1 cellular context compared by ENCODE assay signal in the genomic region with DNA sequence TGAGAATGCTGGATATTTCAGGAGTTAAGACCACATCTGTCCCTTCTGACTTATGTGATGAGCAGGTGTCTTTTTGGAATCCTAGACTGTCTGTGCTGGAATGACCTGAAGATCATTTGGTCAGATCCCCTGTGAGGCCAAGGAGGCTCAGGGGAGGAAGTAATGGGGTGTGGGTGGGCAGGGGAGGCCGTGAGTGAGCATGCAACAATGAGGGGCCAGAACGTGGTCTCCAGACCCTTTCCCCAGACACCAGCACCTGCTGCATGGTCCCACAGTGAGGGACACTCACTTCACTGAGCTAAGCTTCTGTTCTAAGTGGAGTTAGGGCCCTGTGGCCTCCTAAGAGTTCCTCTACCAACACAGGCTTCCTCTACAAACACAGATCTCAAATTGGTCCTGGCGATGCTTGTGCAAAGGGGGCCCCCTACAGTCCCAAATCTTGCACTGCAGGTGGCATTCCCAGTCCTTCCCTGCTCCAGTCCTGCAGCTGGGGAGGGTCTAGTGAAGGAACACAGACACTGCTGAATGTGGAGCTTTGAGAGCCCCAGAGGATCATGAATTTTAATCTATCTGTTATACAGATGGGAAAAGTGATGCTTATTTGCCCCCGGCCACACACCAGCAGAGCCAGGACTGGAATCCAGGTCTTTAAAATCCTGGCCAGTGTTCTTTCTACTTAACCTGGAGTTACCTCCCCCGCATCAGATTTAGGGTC.
TF ChIP-seq lines count a peak whose summit lies in the region.

No MANE protein-coding gene starts in this region.

TF ChIP-seq in GM23338, 12 proteins besides CTCF, POLR2A, EP300 and RAD21 (continued from another document):
- TF ChIP-seq, protein P1, sequence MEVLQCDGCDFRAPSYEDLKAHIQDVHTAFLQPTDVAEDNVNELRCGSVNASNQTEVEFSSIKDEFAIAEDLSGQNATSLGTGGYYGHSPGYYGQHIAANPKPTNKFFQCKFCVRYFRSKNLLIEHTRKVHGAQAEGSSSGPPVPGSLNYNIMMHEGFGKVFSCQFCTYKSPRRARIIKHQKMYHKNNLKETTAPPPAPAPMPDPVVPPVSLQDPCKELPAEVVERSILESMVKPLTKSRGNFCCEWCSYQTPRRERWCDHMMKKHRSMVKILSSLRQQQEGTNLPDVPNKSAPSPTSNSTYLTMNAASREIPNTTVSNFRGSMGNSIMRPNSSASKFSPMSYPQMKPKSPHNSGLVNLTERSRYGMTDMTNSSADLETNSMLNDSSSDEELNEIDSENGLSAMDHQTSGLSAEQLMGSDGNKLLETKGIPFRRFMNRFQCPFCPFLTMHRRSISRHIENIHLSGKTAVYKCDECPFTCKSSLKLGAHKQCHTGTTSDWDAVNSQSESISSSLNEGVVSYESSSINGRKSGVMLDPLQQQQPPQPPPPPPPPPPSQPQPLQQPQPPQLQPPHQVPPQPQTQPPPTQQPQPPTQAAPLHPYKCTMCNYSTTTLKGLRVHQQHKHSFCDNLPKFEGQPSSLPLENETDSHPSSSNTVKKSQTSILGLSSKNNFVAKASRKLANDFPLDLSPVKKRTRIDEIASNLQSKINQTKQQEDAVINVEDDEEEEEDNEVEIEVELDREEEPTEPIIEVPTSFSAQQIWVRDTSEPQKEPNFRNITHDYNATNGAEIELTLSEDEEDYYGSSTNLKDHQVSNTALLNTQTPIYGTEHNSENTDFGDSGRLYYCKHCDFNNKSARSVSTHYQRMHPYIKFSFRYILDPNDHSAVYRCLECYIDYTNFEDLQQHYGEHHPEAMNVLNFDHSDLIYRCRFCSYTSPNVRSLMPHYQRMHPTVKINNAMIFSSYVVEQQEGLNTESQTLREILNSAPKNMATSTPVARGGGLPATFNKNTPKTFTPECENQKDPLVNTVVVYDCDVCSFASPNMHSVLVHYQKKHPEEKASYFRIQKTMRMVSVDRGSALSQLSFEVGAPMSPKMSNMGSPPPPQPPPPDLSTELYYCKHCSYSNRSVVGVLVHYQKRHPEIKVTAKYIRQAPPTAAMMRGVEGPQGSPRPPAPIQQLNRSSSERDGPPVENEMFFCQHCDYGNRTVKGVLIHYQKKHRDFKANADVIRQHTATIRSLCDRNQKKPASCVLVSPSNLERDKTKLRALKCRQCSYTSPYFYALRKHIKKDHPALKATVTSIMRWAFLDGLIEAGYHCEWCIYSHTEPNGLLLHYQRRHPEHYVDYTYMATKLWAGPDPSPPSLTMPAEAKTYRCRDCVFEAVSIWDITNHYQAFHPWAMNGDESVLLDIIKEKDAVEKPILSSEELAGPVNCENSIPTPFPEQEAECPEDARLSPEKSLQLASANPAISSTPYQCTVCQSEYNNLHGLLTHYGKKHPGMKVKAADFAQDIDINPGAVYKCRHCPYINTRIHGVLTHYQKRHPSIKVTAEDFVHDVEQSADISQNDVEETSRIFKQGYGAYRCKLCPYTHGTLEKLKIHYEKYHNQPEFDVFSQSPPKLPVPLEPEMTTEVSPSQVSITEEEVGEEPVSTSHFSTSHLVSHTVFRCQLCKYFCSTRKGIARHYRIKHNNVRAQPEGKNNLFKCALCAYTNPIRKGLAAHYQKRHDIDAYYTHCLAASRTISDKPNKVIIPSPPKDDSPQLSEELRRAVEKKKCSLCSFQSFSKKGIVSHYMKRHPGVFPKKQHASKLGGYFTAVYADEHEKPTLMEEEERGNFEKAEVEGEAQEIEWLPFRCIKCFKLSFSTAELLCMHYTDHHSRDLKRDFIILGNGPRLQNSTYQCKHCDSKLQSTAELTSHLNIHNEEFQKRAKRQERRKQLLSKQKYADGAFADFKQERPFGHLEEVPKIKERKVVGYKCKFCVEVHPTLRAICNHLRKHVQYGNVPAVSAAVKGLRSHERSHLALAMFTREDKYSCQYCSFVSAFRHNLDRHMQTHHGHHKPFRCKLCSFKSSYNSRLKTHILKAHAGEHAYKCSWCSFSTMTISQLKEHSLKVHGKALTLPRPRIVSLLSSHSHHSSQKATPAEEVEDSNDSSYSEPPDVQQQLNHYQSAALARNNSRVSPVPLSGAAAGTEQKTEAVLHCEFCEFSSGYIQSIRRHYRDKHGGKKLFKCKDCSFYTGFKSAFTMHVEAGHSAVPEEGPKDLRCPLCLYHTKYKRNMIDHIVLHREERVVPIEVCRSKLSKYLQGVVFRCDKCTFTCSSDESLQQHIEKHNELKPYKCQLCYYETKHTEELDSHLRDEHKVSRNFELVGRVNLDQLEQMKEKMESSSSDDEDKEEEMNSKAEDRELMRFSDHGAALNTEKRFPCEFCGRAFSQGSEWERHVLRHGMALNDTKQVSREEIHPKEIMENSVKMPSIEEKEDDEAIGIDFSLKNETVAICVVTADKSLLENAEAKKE (CRISPR knock-in tag; IDR thresholded peaks at IDR 0.05) = no peak
- TF ChIP-seq ZNF114 (CRISPR knock-in tag; IDR thresholded peaks at IDR 0.05) = no peak
- no peak for TF ChIP-seq ZNF331 (CRISPR knock-in tag; IDR thresholded peaks at IDR 0.05; ENCODE audit: low read depth)
- no peak for TF ChIP-seq EZH2 (IDR thresholded peaks at IDR 0.05; ENCODE audit: low read depth, unreplicated experiment)
- TF ChIP-seq NANOG (IDR thresholded peaks at IDR 0.05; ENCODE audit: borderline replicate concordance) = no peak
- no peak for TF ChIP-seq STAT1 (IDR thresholded peaks at IDR 0.05; ENCODE audit: unreplicated experiment)
